Comparison of ENCODE assay signal across 8 cellular contexts in genomic region chr21:36966066-36966845, GRCh38. TPM values are rescaled to one million over a fixed set of nuclear protein-coding genes. Genes with fewer than 3 reads are reported as not detected.
DNase-seq lines count a peak whose midpoint lies in the region; ATAC-seq and TF ChIP-seq lines count a peak whose summit lies in the region.

TSS of gene HLCS (minus strand) at chr21:36966669. CDS start at chr21:36966638, 31 bp downstream.

- peaks cover 22% of the 10 kb centered on the region for H3K4me1 Mint-ChIP-seq in activated CD4-positive, alpha-beta T cell treated with anti-CD3 and anti-CD28 coated beads, Interleukin-2, amount 10 ng/mL, durations not matched to agents 7 days and 5 days
- peaks cover 19% of the 10 kb centered on the region for H3K4me1 Mint-ChIP-seq in dendritic cell treated with granulocyte-macrophage colony-stimulating factor and Interleukin-4, amounts not matched to agents 40 ng/mL and 50 ng/mL, for 4 days (ENCODE audit: low read depth)

- H3K27ac ChIP-seq in lung (ENCODE audit: low read depth in 1 of 2, low read length in 1 of 2) = peak within 1 kb of the TSS; percentile 69 to 95

- POLR2A ChIA-PET in activated CD4-positive, alpha-beta T cell treated with anti-CD3 and anti-CD28 coated beads, Interleukin-2, amount 10 ng/mL, durations not matched to agents 7 days and 5 days (lab: Charles Lee) = interaction anchor here (0.6 kb wide), 1 partner anchor 400 kb away, joined by 3 read pairs; no protein-coding TSS in a partner anchor

- peak within 1 kb of the TSS; percentile 88 for H3K27ac Mint-ChIP-seq in activated CD4-positive, alpha-beta T cell treated with anti-CD3 and anti-CD28 coated beads, Interleukin-2, amount 10 ng/mL, durations not matched to agents 7 days and 5 days
- H3K27ac Mint-ChIP-seq in dendritic cell treated with granulocyte-macrophage colony-stimulating factor and Interleukin-4, amounts not matched to agents 40 ng/mL and 50 ng/mL, for 4 days = peak within 1 kb of the TSS; percentile 79

- H3K4me3 ChIP-seq in AG09309 (ENCODE audit: control insufficient read depth, low read depth, low read length) = peak within 1 kb of the TSS; percentile 51
- H3K4me3 ChIP-seq in lung = peak within 1 kb of the TSS; percentile 79

- H3K36me3 ChIP-seq in lung (ENCODE audit: control insufficient read depth in 2 of 2, insufficient read depth in 2 of 2, low read length in 2 of 2) = no peaks in the 10 kb centered on the region

- CTCF ChIA-PET in activated CD4-positive, alpha-beta T cell treated with anti-CD3 and anti-CD28 coated beads, Interleukin-2, amount 10 ng/mL, durations not matched to agents 7 days and 5 days (lab: Charles Lee) = interaction anchor here (0.6 to 2.0 kb wide), 11 partner anchors 8 to 49 kb away, joined by 3 to 13 read pairs (median 3); no protein-coding TSS in a partner anchor

- no peaks in the 10 kb centered on the region for H3K9me3 Mint-ChIP-seq in activated CD4-positive, alpha-beta T cell treated with anti-CD3 and anti-CD28 coated beads, Interleukin-2, amount 10 ng/mL, durations not matched to agents 7 days and 5 days
- H3K9me3 Mint-ChIP-seq in dendritic cell treated with granulocyte-macrophage colony-stimulating factor and Interleukin-4, amounts not matched to agents 40 ng/mL and 50 ng/mL, for 4 days = no peaks in the 10 kb centered on the region

- peaks cover 2% of the 10 kb centered on the region for H3K36me3 Mint-ChIP-seq in activated CD4-positive, alpha-beta T cell treated with anti-CD3 and anti-CD28 coated beads, Interleukin-2, amount 10 ng/mL, durations not matched to agents 7 days and 5 days (ENCODE audit: low read depth)
- no peaks in the 10 kb centered on the region for H3K36me3 Mint-ChIP-seq in dendritic cell treated with granulocyte-macrophage colony-stimulating factor and Interleukin-4, amounts not matched to agents 40 ng/mL and 50 ng/mL, for 4 days (ENCODE audit: low read depth)

- DNase-seq in AG09309 (ENCODE audit: low read depth) (no peak), NCI-H226 (peak; percentile 60), lung (ENCODE audit: low spot score) (peak; percentile 63)
- peak; percentile 71 for DNase-seq in activated CD4-positive, alpha-beta T cell treated with anti-CD3 and anti-CD28 coated beads, Interleukin-2, amount 10 ng/mL, durations not matched to agents 7 days and 5 days
- DNase-seq in stimulated activated CD8-positive, alpha-beta memory T cell treated with anti-CD3 and anti-CD28 coated beads, Interleukin-12 subunit alpha, Interleukin-12 subunit beta, amount 100 ng/mL, for 1 hour (ENCODE audit: low read depth) = peak; percentile 47

- TF ChIP-seq CTCF in AG09309 (IDR thresholded peaks at IDR 0.05; ENCODE audit: control insufficient read depth, insufficient read depth, low read depth, low read length, missing control alignments) = no peak
- peak; percentile 12 for TF ChIP-seq CTCF in lung (IDR thresholded peaks at IDR 0.05; ENCODE audit: control extremely low read depth, extremely low read depth)

- H3K4me3 Mint-ChIP-seq in activated CD4-positive, alpha-beta T cell treated with anti-CD3 and anti-CD28 coated beads, Interleukin-2, amount 10 ng/mL, durations not matched to agents 7 days and 5 days = peak within 1 kb of the TSS; percentile 80
- peak within 1 kb of the TSS; percentile 78 for H3K4me3 Mint-ChIP-seq in dendritic cell treated with granulocyte-macrophage colony-stimulating factor and Interleukin-4, amounts not matched to agents 40 ng/mL and 50 ng/mL, for 4 days

- no peaks in the 10 kb centered on the region for H3K9me3 ChIP-seq in lung (ENCODE audit: control insufficient read depth in 2 of 2, insufficient read depth in 1 of 2, low read length in 1 of 2)

- intact Hi-C loops in dendritic cell treated with granulocyte-macrophage colony-stimulating factor and Interleukin-4, amounts not matched to agents 40 ng/mL and 50 ng/mL, for 4 days (cut with micrococcal nuclease) = no loop called here

- H3K4me1 ChIP-seq in lung (ENCODE audit: control insufficient read depth in 2 of 2, insufficient read depth in 2 of 2, low read length in 2 of 2) = peaks cover 0 to 3% of the 10 kb centered on the region in 2 donors

- ATAC-seq in GM18868 (IDR thresholded peaks at IDR 0.05; ENCODE audit: unreplicated experiment) (peak; percentile 85), HG03108 (IDR thresholded peaks at IDR 0.05; ENCODE audit: unreplicated experiment) (peak; percentile 77), lung (ENCODE audit: insufficient read depth, low FRiP score) (peak; percentile 88)

- no peaks in the 10 kb centered on the region for H3K27me3 Mint-ChIP-seq in activated CD4-positive, alpha-beta T cell treated with anti-CD3 and anti-CD28 coated beads, Interleukin-2, amount 10 ng/mL, durations not matched to agents 7 days and 5 days
- peaks cover 8% of the 10 kb centered on the region for H3K27me3 Mint-ChIP-seq in dendritic cell treated with granulocyte-macrophage colony-stimulating factor and Interleukin-4, amounts not matched to agents 40 ng/mL and 50 ng/mL, for 4 days

- 1% methylated on average over 67 to 105 of the region's 105 CpGs for WGBS in lung, 2 donors

- H3K27me3 ChIP-seq in lung (ENCODE audit: control insufficient read depth, insufficient read depth) = no peaks in the 10 kb centered on the region

RNA-seq across cellular contexts. Expression of gene HLCS, which starts in this region (rescaled TPM):
- total RNA-seq in activated CD4-positive, alpha-beta T cell treated with anti-CD3 and anti-CD28 coated beads, Interleukin-2, amount 10 ng/mL, durations not matched to agents 7 days and 5 days = 10 to 100 TPM; 15.8 to 15.9 TPM
- total RNA-seq in lung = 10 to 100 TPM; 27.1 to 28.8 TPM
- polyA plus RNA-seq in lung = 1 to 10 TPM; 5.0 to 7.8 TPM
